8 cellular contexts compared by ENCODE assay signal in genomic region chr12:12927211-12928079, GRCh38. TPM values are rescaled to one million over a fixed set of nuclear protein-coding genes. Genes with fewer than 3 reads are reported as not detected.
A peak's percentile ranks its signal among the peaks of the same experiment; 100 is the strongest.
DNase-seq lines count a peak whose midpoint lies in the region; ATAC-seq lines count a peak whose summit lies in the region.

No MANE protein-coding gene starts in this region.

- no peak for ATAC-seq in GM19035 (IDR thresholded peaks at IDR 0.05; ENCODE audit: unreplicated experiment)
- ATAC-seq in HG03378 (IDR thresholded peaks at IDR 0.05; ENCODE audit: unreplicated experiment), result no peak

- H3K36me3 Mint-ChIP-seq in activated CD4-positive, alpha-beta memory T cell treated with anti-CD3 and anti-CD28 coated beads, Interleukin-2, amount 10 ng/mL, durations not matched to agents 7 days and 5 days (ENCODE audit: low read depth), result no peaks in the 10 kb centered on the region

- WGBS in esophagus, 2 donors, result 41 to 42% methylated on average over 26 to 27 of the region's 27 CpGs

- peaks cover 0 to 2% of the 10 kb centered on the region in 2 donors for H3K36me3 ChIP-seq in esophagus (ENCODE audit: control insufficient read depth in 2 of 2, insufficient read depth in 2 of 2, low read length in 1 of 2)

- no peaks in the 10 kb centered on the region for H3K9me3 Mint-ChIP-seq in activated CD4-positive, alpha-beta memory T cell treated with anti-CD3 and anti-CD28 coated beads, Interleukin-2, amount 10 ng/mL, durations not matched to agents 7 days and 5 days

- peak overlapping the region in 1 of 2 donors; percentile 26 for H3K27ac ChIP-seq in esophagus (ENCODE audit: low read depth in 2 of 2, low read length in 1 of 2)

- H3K27me3 ChIP-seq in esophagus (ENCODE audit: control insufficient read depth in 1 of 2, insufficient read depth in 2 of 2, low read length in 2 of 2), result no peaks in the 10 kb centered on the region

- H3K9me3 ChIP-seq in esophagus (ENCODE audit: control insufficient read depth in 2 of 2, insufficient read depth in 1 of 2, low read depth in 1 of 2, low read length in 1 of 2), result no peaks in the 10 kb centered on the region

- H3K4me3 ChIP-seq in esophagus (ENCODE audit: low read depth in 1 of 2, low read length in 2 of 2), result peak overlapping the region; percentile 15 to 56

- POLR2A ChIA-PET in activated CD4-positive, alpha-beta memory T cell treated with anti-CD3 and anti-CD28 coated beads, Interleukin-2, amount 10 ng/mL, durations not matched to agents 7 days and 5 days (lab: Charles Lee), result no interaction called here

- H3K27ac Mint-ChIP-seq in activated CD4-positive, alpha-beta memory T cell treated with anti-CD3 and anti-CD28 coated beads, Interleukin-2, amount 10 ng/mL, durations not matched to agents 7 days and 5 days, result no peak overlapping the region

- DNase-seq in CD1c-positive myeloid dendritic cell (ENCODE audit: extremely low spot score) (peak; percentile 58), NCI-H1105 (lab: John Stamatoyannopoulos, UW) (peak; percentile 91), non-pigmented ciliary epithelial cell (ENCODE audit: low read depth) (peak; percentile 19), NAMALWA (ENCODE audit: low spot score) (no peak)
- peak; percentile 46 for DNase-seq in activated CD4-positive, alpha-beta memory T cell treated with anti-CD3 and anti-CD28 coated beads, Interleukin-2, amount 10 ng/mL, durations not matched to agents 7 days and 5 days

- CTCF ChIA-PET in activated CD4-positive, alpha-beta memory T cell treated with anti-CD3 and anti-CD28 coated beads, Interleukin-2, amount 10 ng/mL, durations not matched to agents 7 days and 5 days (lab: Charles Lee), result interaction anchor here (1.4 kb wide), 1 partner anchor 11 kb away, joined by 3 read pairs; no protein-coding TSS in a partner anchor

- peaks cover 0 to 2% of the 10 kb centered on the region in 2 donors for H3K4me1 ChIP-seq in esophagus (ENCODE audit: control insufficient read depth in 2 of 2, insufficient read depth in 2 of 2, low read length in 1 of 2)

- H3K27me3 Mint-ChIP-seq in activated CD4-positive, alpha-beta memory T cell treated with anti-CD3 and anti-CD28 coated beads, Interleukin-2, amount 10 ng/mL, durations not matched to agents 7 days and 5 days, result peaks cover 9% of the 10 kb centered on the region

- peak overlapping the region; percentile 49 for H3K4me3 Mint-ChIP-seq in activated CD4-positive, alpha-beta memory T cell treated with anti-CD3 and anti-CD28 coated beads, Interleukin-2, amount 10 ng/mL, durations not matched to agents 7 days and 5 days

- H3K4me1 Mint-ChIP-seq in activated CD4-positive, alpha-beta memory T cell treated with anti-CD3 and anti-CD28 coated beads, Interleukin-2, amount 10 ng/mL, durations not matched to agents 7 days and 5 days, result no peaks in the 10 kb centered on the region

RNA-seq across cellular contexts. Expression of gene GPRC5D, which starts 24.5 kb away (rescaled TPM):
- total RNA-seq in activated CD4-positive, alpha-beta memory T cell treated with anti-CD3 and anti-CD28 coated beads, Interleukin-2, amount 10 ng/mL, durations not matched to agents 7 days and 5 days, result 1 to 10 TPM in 1 of 2 experiments, under 1 TPM in 1; 0.73 to 1.6 TPM
- polyA plus RNA-seq in esophagus, result under 1 TPM; 0.31 to 0.69 TPM

RNA-seq across cellular contexts. Expression of gene GPRC5A, which starts 36.1 kb away (rescaled TPM):
- under 1 TPM; 0.03 to 0.05 TPM for total RNA-seq in activated CD4-positive, alpha-beta memory T cell treated with anti-CD3 and anti-CD28 coated beads, Interleukin-2, amount 10 ng/mL, durations not matched to agents 7 days and 5 days
- polyA plus RNA-seq in esophagus, result 10 to 100 TPM; 15.0 to 15.4 TPM
